12 cellular contexts compared by ENCODE assay signal in the genomic region with DNA sequence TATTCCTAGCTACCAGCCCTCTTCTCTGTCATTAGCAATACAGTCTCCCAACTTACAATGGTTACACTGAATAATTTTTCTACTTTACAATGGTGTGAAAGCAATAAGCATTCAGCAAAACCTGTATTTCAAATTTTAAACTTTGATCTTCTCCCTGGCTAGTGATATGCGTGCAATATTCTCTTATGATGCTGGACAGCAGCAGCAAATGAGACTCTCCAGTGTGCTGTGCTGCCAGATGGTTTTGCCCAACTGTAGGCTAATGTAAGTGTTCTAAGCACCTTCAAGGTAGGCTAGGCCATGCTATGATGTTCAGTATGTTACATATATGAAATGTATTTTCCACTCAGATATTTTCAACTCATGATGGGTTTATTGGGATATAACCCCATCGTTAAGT. TPM values are rescaled to one million over a fixed set of nuclear protein-coding genes. Genes with fewer than 3 reads are reported as not detected.
"Had no signal": no experiment of that assay in that cellular context is flagged by ENCODE, and none has a peak within 500 bp of the region (broad histone marks: within the 10 kb centered on the region; RNA-seq: fewer than 3 reads in every experiment).

No MANE protein-coding gene starts in this region.

- H3K9me3 ChIP-seq: HAP-1 had no signal

- H2AFZ ChIP-seq: GM23248, GM23338 had no signal

- H3K4me3 ChIP-seq: GM23248, GM23338, HAP-1 had no signal

- H3K4me2 ChIP-seq: GM23338 had no signal

- FAIRE-seq: H1, H54 had no signal

- H3K27ac ChIP-seq: GM23248 had no signal

- H3K9ac ChIP-seq: GM23248 had no signal

- DNase-seq: GM23248, GOT3, H7, H9, HCEC 1CT, HFFc6 had no signal

- ATAC-seq: GM23338, HCT116 had no signal

- H3K36me3 ChIP-seq: HAP-1 had no signal

RNA-seq across cellular contexts. Expression of gene CFI, which starts 7.9 kb away (rescaled TPM):
- total RNA-seq: GM23338, H1, H7, H9, HFFc6 had no signal
- polyA plus RNA-seq: GM23338, H1 had no signal

RNA-seq across cellular contexts. Expression of gene RRH, which starts 18.1 kb away (rescaled TPM):
- total RNA-seq: GM23248, GM23338, H1, H4, H7, H9, HFFc6 had no signal
- polyA plus RNA-seq: GM23248, GM23338 had no signal

RNA-seq across cellular contexts. Expression of gene LRIT3, which starts 38.2 kb away (rescaled TPM):
- total RNA-seq: H1, H4 had no signal
- polyA plus RNA-seq: GM23248, GM23338 had no signal
